Comparison of ENCODE assay signal across 1 cellular context in the genomic region with DNA sequence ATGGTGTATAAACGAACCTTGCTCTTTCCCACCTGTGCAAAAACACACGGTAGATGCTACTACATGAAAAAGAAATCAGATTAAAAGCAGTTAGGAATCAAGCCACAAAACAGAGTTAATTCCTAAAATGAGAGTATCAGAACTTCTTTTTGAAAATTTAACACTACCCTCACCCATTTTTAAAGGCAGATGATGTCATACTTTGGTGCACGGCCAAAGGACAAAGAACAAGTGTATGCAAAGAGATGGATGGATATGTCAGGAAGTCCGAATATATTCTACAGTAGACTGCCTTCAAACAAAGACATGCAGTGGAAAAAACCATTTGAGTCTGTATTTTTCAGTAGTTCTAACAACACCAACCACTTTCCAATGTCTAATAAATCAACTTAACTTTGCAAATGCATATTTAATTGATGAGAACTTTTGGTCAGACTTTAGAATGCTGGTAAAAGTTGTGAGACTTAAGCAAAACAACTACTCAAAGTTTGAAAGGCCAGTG.
TF ChIP-seq lines count a peak whose summit lies in the region.

No MANE protein-coding gene starts in this region.

TF ChIP-seq in GM23338, 12 proteins besides CTCF, POLR2A, EP300 and RAD21:
- TF ChIP-seq STAT1 (IDR thresholded peaks at IDR 0.05; ENCODE audit: unreplicated experiment) (no peak), NANOG (IDR thresholded peaks at IDR 0.05; ENCODE audit: borderline replicate concordance) (no peak), ZNF331 (CRISPR knock-in tag; IDR thresholded peaks at IDR 0.05; ENCODE audit: low read depth) (no peak), ETS1 (IDR thresholded peaks at IDR 0.05) (no peak), POLR2AphosphoS5 (IDR thresholded peaks at IDR 0.05; ENCODE audit: low read depth) (no peak), CREB1 (CRISPR knock-in tag; IDR thresholded peaks at IDR 0.05; ENCODE audit: low read depth) (no peak)
